In genomic region chr1:108590947-108591346, GRCh38 we compare ENCODE assay signal across 8 cellular contexts. TPM values are rescaled to one million over a fixed set of nuclear protein-coding genes. Genes with fewer than 3 reads are reported as not detected.
DNase-seq lines count a peak whose midpoint lies in the region; ATAC-seq and TF ChIP-seq lines count a peak whose summit lies in the region.

No MANE protein-coding gene starts in this region.

- CTCF ChIA-PET in mammary epithelial cell (lab: Charles Lee; ENCODE audit: low non-redundant PET), result no interaction called here

- H4K20me1 ChIP-seq in Loucy (ENCODE audit: insufficient read depth, low read length, poor library complexity, severe bottlenecking), result peaks cover 60% of the 10 kb centered on the region
- H4K20me1 ChIP-seq in mammary epithelial cell (ENCODE audit: insufficient read depth, low read length), result no peaks in the 10 kb centered on the region
- no peaks in the 10 kb centered on the region for H4K20me1 ChIP-seq in H9 (ENCODE audit: control insufficient read depth, insufficient read depth, insufficient read length)

- no peak overlapping the region for H2BK5ac ChIP-seq in H9 (ENCODE audit: insufficient read length, low read length)

- H3F3A ChIP-seq in Loucy (ENCODE audit: low read depth), result no peaks in the 10 kb centered on the region; the same call in 1 of the 2 replicates

- no peaks in the 10 kb centered on the region for H3K27me3 Mint-ChIP-seq in memory B cell
- H3K27me3 Mint-ChIP-seq in H9 (ENCODE audit: low read depth), result no peaks in the 10 kb centered on the region

- H3K23me2 ChIP-seq in H9 (ENCODE audit: insufficient read length, low read depth, low read length, poor library complexity, severe bottlenecking), result no peaks in the 10 kb centered on the region

- H3K27ac ChIP-seq in mammary epithelial cell (ENCODE audit: insufficient read depth, low read depth, low read length) (no peak overlapping the region), H9 (ENCODE audit: insufficient read length, low read depth, low read length) (no peak overlapping the region)

- BruUV-seq in mammary epithelial cell (replicated peaks; lab: Mats Ljungman, UMichigan), result no TSS peak

- H2BK120ac ChIP-seq in H9 (ENCODE audit: low read depth, low read length, poor library complexity, severe bottlenecking), result no peak overlapping the region

- H3K9me3 ChIP-seq in Loucy (ENCODE audit: insufficient read depth, low read depth, low read length) (no peaks in the 10 kb centered on the region), mammary epithelial cell (replicated peaks; ENCODE audit: insufficient read depth, low read length) (no peaks in the 10 kb centered on the region), H9 (ENCODE audit: control insufficient read depth, low read depth, low read length) (no peaks in the 10 kb centered on the region)

- in situ Hi-C loops in mammary epithelial cell (cut with MboI; ENCODE audit: low sequenced_read_pairs in 2 of 2), result no loop called here

- H3K9ac ChIP-seq in Loucy (ENCODE audit: low read depth, low read length, poor library complexity, severe bottlenecking) (peak overlapping the region; percentile 38), mammary epithelial cell (ENCODE audit: insufficient read depth, low read length) (no peak overlapping the region), H9 (ENCODE audit: extremely low read depth, insufficient read length, low read length) (no peak overlapping the region)

- H3K18ac ChIP-seq in H9 (ENCODE audit: insufficient read length, low read depth, low read length), result no peak overlapping the region

- H2BK20ac ChIP-seq in H9 (ENCODE audit: low read depth, low read length, poor library complexity, severe bottlenecking), result no peak overlapping the region

- H4K8ac ChIP-seq in H9 (replicated peaks; ENCODE audit: insufficient read length, low read depth, low read length), result no peak overlapping the region

- H3K27me3 ChIP-seq in Loucy (ENCODE audit: insufficient read depth, low read length, poor library complexity, severe bottlenecking) (no peaks in the 10 kb centered on the region), mammary epithelial cell (ENCODE audit: insufficient read depth, low read length) (no peaks in the 10 kb centered on the region), H9 (ENCODE audit: insufficient read depth, low read length) (no peaks in the 10 kb centered on the region)

- no peak overlapping the region for H4K91ac ChIP-seq in H9 (ENCODE audit: insufficient read length, low read depth, low read length)

- intact Hi-C loops in mammary epithelial cell (cut with micrococcal nuclease), result no loop called here

- no peak overlapping the region for H3K4ac ChIP-seq in H9 (ENCODE audit: low read depth, low read length)

- H4K5ac ChIP-seq in H9 (ENCODE audit: insufficient read length, low read depth, low read length), result no peak overlapping the region

- H3K14ac ChIP-seq in H9 (ENCODE audit: insufficient read depth, low read length), result no peak overlapping the region

- DNase-seq in AG10803 (ENCODE audit: low read depth) (peak; percentile 98), mammary epithelial cell (peak; percentile 70), memory B cell (ENCODE audit: low spot score in 2 of 2) (no peak), NCI-H748 (lab: John Stamatoyannopoulos, UW; ENCODE audit: unreplicated experiment) (no peak), NCI-H2081 treated with DMSO at 0.1 percent for 48 hours (lab: John Stamatoyannopoulos, UW) (no peak), H9 (no peak)

- no peak overlapping the region for H3K4me3 Mint-ChIP-seq in memory B cell
- no peak overlapping the region for H3K4me3 Mint-ChIP-seq in H9

- peaks cover 92% of the 10 kb centered on the region for H3K79me2 ChIP-seq in Loucy (ENCODE audit: insufficient read depth, low read length)
- no peaks in the 10 kb centered on the region for H3K79me2 ChIP-seq in mammary epithelial cell (ENCODE audit: insufficient read depth, low read length)
- H3K79me2 ChIP-seq in H9 (ENCODE audit: insufficient read depth, low read length), result no peaks in the 10 kb centered on the region; the same call in 1 of the 2 replicates

- H3K4me1 ChIP-seq in Loucy (ENCODE audit: insufficient read depth, low read length, poor library complexity, severe bottlenecking) (peaks cover 57% of the 10 kb centered on the region), mammary epithelial cell (ENCODE audit: insufficient read depth, low read length) (peaks cover 4% of the 10 kb centered on the region), H9 (ENCODE audit: insufficient read depth, low read length) (no peaks in the 10 kb centered on the region; the same call in 1 of the 2 replicates)

- dilution Hi-C loops in mammary epithelial cell (cut with HindIII; ENCODE audit: low sequenced_read_pairs), result no loop called here

- H3K9me3 Mint-ChIP-seq in memory B cell, result peaks cover 1% of the 10 kb centered on the region
- H3K9me3 Mint-ChIP-seq in H9, result no peaks in the 10 kb centered on the region

- no peak overlapping the region for H2BK15ac ChIP-seq in H9 (ENCODE audit: low read depth, low read length)

- H2AFZ ChIP-seq in Loucy (ENCODE audit: low read length), result no peak overlapping the region
- H2AFZ ChIP-seq in mammary epithelial cell (ENCODE audit: low read depth, low read length), result no peak overlapping the region
- H2AFZ ChIP-seq in H9 (ENCODE audit: low read length), result no peak overlapping the region

- peak; percentile 26 for ATAC-seq in memory B cell (ENCODE audit: low read depth)
- ATAC-seq in GM21619 (IDR thresholded peaks at IDR 0.05; ENCODE audit: unreplicated experiment), result no peak

- H3K4me3 ChIP-seq in AG10803 (ENCODE audit: low read length) (no peak overlapping the region), Loucy (ENCODE audit: low read length, poor library complexity, severe bottlenecking) (peak overlapping the region; percentile 51), mammary epithelial cell (replicated peaks in 1 of 3; ENCODE audit: insufficient read depth in 1 of 3, low read depth in 2 of 3, low read length in 3 of 3) (no peak overlapping the region)

- H3K4me2 ChIP-seq in Loucy (ENCODE audit: low read depth, low read length, poor library complexity, severe bottlenecking) (peak overlapping the region; percentile 61), mammary epithelial cell (ENCODE audit: insufficient read depth, low read depth, low read length) (no peak overlapping the region), H9 (ENCODE audit: insufficient read depth, insufficient read length, low read length) (no peak overlapping the region)

- H3K9me2 ChIP-seq in Loucy (replicated peaks; ENCODE audit: low read depth, low read length), result no peaks in the 10 kb centered on the region

- H3K4me1 Mint-ChIP-seq in memory B cell, result peaks cover 33% of the 10 kb centered on the region
- peaks cover 8 to 13% of the 10 kb centered on the region in 2 experiments for H3K4me1 Mint-ChIP-seq in H9

- peaks cover 4% of the 10 kb centered on the region for H3K36me3 Mint-ChIP-seq in memory B cell
- H3K36me3 Mint-ChIP-seq in H9 (ENCODE audit: insufficient read depth in 1 of 3, low read depth in 3 of 3), result no peaks in the 10 kb centered on the region

- H2BK12ac ChIP-seq in H9 (ENCODE audit: insufficient read length, low read depth, low read length), result no peak overlapping the region

- no peak overlapping the region for H3T11ph ChIP-seq in H9 (ENCODE audit: low read length)

- H3K23ac ChIP-seq in H9 (ENCODE audit: insufficient read length, low read depth, low read length), result no peak overlapping the region

- H3K79me1 ChIP-seq in H9 (ENCODE audit: insufficient read depth, low read depth, low read length, poor library complexity, severe bottlenecking), result no peaks in the 10 kb centered on the region

- TF ChIP-seq CTCF in AG10803 (conservative IDR thresholded peaks at IDR 0.05; ENCODE audit: low read length) (no peak), Loucy (conservative IDR thresholded peaks at IDR 0.05; ENCODE audit: low read length) (no peak), mammary epithelial cell (conservative IDR thresholded peaks at IDR 0.05 in 1 of 2, IDR thresholded peaks at IDR 0.05 in 1 of 2; ENCODE audit: extremely low read depth in 1 of 2, insufficient read depth in 1 of 2, low read depth in 1 of 2, low read length in 2 of 2) (no peak), H9 (conservative IDR thresholded peaks at IDR 0.05) (no peak)

- H3K36me3 ChIP-seq in Loucy (ENCODE audit: insufficient read depth, low read length), result no peaks in the 10 kb centered on the region
- H3K36me3 ChIP-seq in mammary epithelial cell (ENCODE audit: insufficient read depth, low read length), result no peaks in the 10 kb centered on the region

- H2AK5ac ChIP-seq in H9 (ENCODE audit: insufficient read length, low read length), result no peak overlapping the region

- H3K27ac Mint-ChIP-seq in memory B cell (no peak overlapping the region), H9 (no peak overlapping the region)

- no peak overlapping the region for H3K56ac ChIP-seq in H9 (ENCODE audit: insufficient read length, low read depth, low read length)

- WGBS in mammary epithelial cell (ENCODE audit: low coverage, missing lambda C conversion rate), result 26% methylated on average over 4 of the region's 4 CpGs
- no CpG with 5 or more reads among the region's 4 CpGs for WGBS in H9 (ENCODE audit: extremely low coverage, insufficient read length, low lambda C conversion rate)

RNA-seq across cellular contexts. Expression of gene EEIG2, which starts 31.0 kb away (rescaled TPM):
- 10 to 100 TPM in 1 of 2 donors, 1 to 10 TPM in 1; 4.5 to 10.0 TPM for total RNA-seq in mammary epithelial cell
- polyA plus RNA-seq in mammary epithelial cell, result 2.2 TPM
- polyA minus RNA-seq in mammary epithelial cell, result 5.6 TPM
- total RNA-seq in H9 (2021), result 16.9 and 17.0 TPM in 2 replicates

Comparison
In these comparisons a context has a peak if more than half of its experiments do, and no peak if none do; other contexts are left out.
1. DNase-seq: peak in AG10803 (single experiment) and mammary epithelial cell (single experiment); none in memory B cell (0 of 2), NCI-H748 (single experiment), NCI-H2081 treated with DMSO at 0.1 percent for 48 hours (single experiment) and H9 (single experiment).